8 cellular contexts compared by ENCODE assay signal in genomic region chr12:11981174-11981733, GRCh38.
DNase-seq lines count a peak whose midpoint lies in the region; ATAC-seq and TF ChIP-seq lines count a peak whose summit lies in the region.

No MANE protein-coding gene starts in this region.

- no peaks in the 10 kb centered on the region for H3K9me3 ChIP-seq in upper lobe of right lung

- ATAC-seq in GM18858 (IDR thresholded peaks at IDR 0.05; ENCODE audit: unreplicated experiment) (peak; percentile 88), HG02943 (IDR thresholded peaks at IDR 0.05; ENCODE audit: low read depth, unreplicated experiment) (peak; percentile 84), upper lobe of right lung (peak; percentile 19)

- H3K4me3 ChIP-seq in upper lobe of right lung: no peak overlapping the region

- H3K36me3 Mint-ChIP-seq in dendritic cell treated with granulocyte-macrophage colony-stimulating factor and Interleukin-4, amounts not matched to agents 40 ng/mL and 50 ng/mL, for 4 days (ENCODE audit: low read depth): no peaks in the 10 kb centered on the region

- no peak for TF ChIP-seq CTCF in upper lobe of right lung (IDR thresholded peaks at IDR 0.05)

- peak in 4 of 5 experiments; percentile 9 to 98 (median 58) for DNase-seq in T-helper 2 cell
- DNase-seq in upper lobe of right lung: no peak
- DNase-seq in NCI-H1092 treated with DMSO at 0.1 percent for 48 hours (lab: John Stamatoyannopoulos, UW): no peak
- no peak for DNase-seq in hippocampal formation (lab: John Stamatoyannopoulos, UW)
- DNase-seq in NCI-H774 (lab: John Stamatoyannopoulos, UW): no peak

- H3K27me3 Mint-ChIP-seq in dendritic cell treated with granulocyte-macrophage colony-stimulating factor and Interleukin-4, amounts not matched to agents 40 ng/mL and 50 ng/mL, for 4 days: peaks cover 3% of the 10 kb centered on the region

- intact Hi-C loops in dendritic cell treated with granulocyte-macrophage colony-stimulating factor and Interleukin-4, amounts not matched to agents 40 ng/mL and 50 ng/mL, for 4 days (cut with micrococcal nuclease): no loop called here
- intact Hi-C loops in upper lobe of right lung (cut with DNase I): no loop called here

- H3K27me3 ChIP-seq in upper lobe of right lung: no peaks in the 10 kb centered on the region

- no peaks in the 10 kb centered on the region for H3K36me3 ChIP-seq in upper lobe of right lung

- no peaks in the 10 kb centered on the region for H3K9me3 Mint-ChIP-seq in dendritic cell treated with granulocyte-macrophage colony-stimulating factor and Interleukin-4, amounts not matched to agents 40 ng/mL and 50 ng/mL, for 4 days

- H3K4me3 Mint-ChIP-seq in dendritic cell treated with granulocyte-macrophage colony-stimulating factor and Interleukin-4, amounts not matched to agents 40 ng/mL and 50 ng/mL, for 4 days: no peak overlapping the region

- H3K4me1 Mint-ChIP-seq in dendritic cell treated with granulocyte-macrophage colony-stimulating factor and Interleukin-4, amounts not matched to agents 40 ng/mL and 50 ng/mL, for 4 days (ENCODE audit: low read depth): peaks cover 39% of the 10 kb centered on the region

- H3K27ac Mint-ChIP-seq in dendritic cell treated with granulocyte-macrophage colony-stimulating factor and Interleukin-4, amounts not matched to agents 40 ng/mL and 50 ng/mL, for 4 days: peak overlapping the region; percentile 56

- no peak overlapping the region for H3K27ac ChIP-seq in upper lobe of right lung

- no peaks in the 10 kb centered on the region for H3K4me1 ChIP-seq in upper lobe of right lung

Comparison
In these comparisons a context has a peak if more than half of its experiments do, and no peak if none do; other contexts are left out.
1. ATAC-seq: peak in every context shown above with its lines; median percentile 88 in GM18858; 84 in HG02943; 19 in upper lobe of right lung.
2. DNase-seq: peak in T-helper 2 cell (4 of 5); none in upper lobe of right lung (single experiment), NCI-H1092 treated with DMSO at 0.1 percent for 48 hours (single experiment), hippocampal formation (0 of 2) and NCI-H774 (single experiment).